Comparison of ENCODE assay signal across 37 cellular contexts in genomic region chr1:184644771-184645170, GRCh38.
"Had no signal": no experiment of that assay in that cellular context is flagged by ENCODE, and none has a peak within 500 bp of the region (broad histone marks: within the 10 kb centered on the region; RNA-seq: fewer than 3 reads in every experiment).

No MANE protein-coding gene starts in this region.

- H3K36me3 Mint-ChIP-seq: activated naive CD4-positive, alpha-beta T cell treated with anti-CD3 and anti-CD28 coated beads, Interleukin-2, amount 10 ng/mL, durations not matched to agents 7 days and 5 days; activated naive CD4-positive, alpha-beta T cell treated with anti-CD3 and anti-CD28 coated beads, Interleukin-2, amount 50 U/mL, for 24 hours; activated naive CD8-positive, alpha-beta T cell; activated naive CD8-positive, alpha-beta T cell treated with anti-CD3 and anti-CD28 coated beads for 36 hours; activated naive CD8-positive, alpha-beta T cell treated with anti-CD3 and anti-CD28 coated beads, Interleukin-2, amount 10 ng/mL, durations not matched to agents 7 days and 5 days; brain had no signal

- H3K4me1 Mint-ChIP-seq: activated naive CD4-positive, alpha-beta T cell treated with anti-CD3 and anti-CD28 coated beads, Interleukin-2, amount 10 ng/mL, durations not matched to agents 7 days and 5 days; activated naive CD4-positive, alpha-beta T cell treated with anti-CD3 and anti-CD28 coated beads, Interleukin-2, amount 50 U/mL, for 24 hours; activated naive CD8-positive, alpha-beta T cell treated with anti-CD3 and anti-CD28 coated beads for 36 hours; activated naive CD8-positive, alpha-beta T cell treated with anti-CD3 and anti-CD28 coated beads, Interleukin-2, amount 10 ng/mL, durations not matched to agents 7 days and 5 days; activated naive CD8-positive, alpha-beta T cell treated with anti-CD3 and anti-CD28 coated beads, Interleukin-2, amount 50 U/mL, for 24 hours; activated T-helper 17 cell treated with anti-CD3 and anti-CD28 coated beads, Interleukin-2, amount 50 U/mL, for 72 hours; central memory CD8-positive, alpha-beta T cell had no signal

- ATAC-seq: activated naive CD4-positive, alpha-beta T cell treated with anti-CD3 and anti-CD28 coated beads, Interleukin-2, amount 50 U/mL, for 72 hours; activated naive CD8-positive, alpha-beta T cell treated with anti-CD3 and anti-CD28 coated beads, Interleukin-2, amount 50 U/mL, for 24 hours; activated T-cell treated with anti-CD3 and anti-CD28 coated beads, Interleukin-2, amount 50 U/mL, for 4 hours; activated T-cell treated with anti-CD3 and anti-CD28 coated beads, Interleukin-2, amount 50 U/mL, for 72 hours; activated T-helper 17 cell treated with anti-CD3 and anti-CD28 coated beads, Interleukin-2, amount 50 U/mL, for 72 hours; body of pancreas had no signal

- H3K9me3 Mint-ChIP-seq: activated naive CD4-positive, alpha-beta T cell treated with anti-CD3 and anti-CD28 coated beads, Interleukin-2, amount 10 ng/mL, durations not matched to agents 7 days and 5 days; activated naive CD4-positive, alpha-beta T cell treated with anti-CD3 and anti-CD28 coated beads, Interleukin-2, amount 50 U/mL, for 24 hours; activated naive CD4-positive, alpha-beta T cell treated with anti-CD3 and anti-CD28 coated beads, Interleukin-2, amount 50 U/mL, for 72 hours; activated naive CD8-positive, alpha-beta T cell treated with anti-CD3 and anti-CD28 coated beads for 36 hours; activated naive CD8-positive, alpha-beta T cell treated with anti-CD3 and anti-CD28 coated beads, Interleukin-2, amount 10 ng/mL, durations not matched to agents 7 days and 5 days; activated naive CD8-positive, alpha-beta T cell treated with anti-CD3 and anti-CD28 coated beads, Interleukin-2, amount 50 U/mL, for 24 hours; activated T-cell treated with anti-CD3 and anti-CD28 coated beads, Interleukin-2, amount 50 U/mL, for 24 hours; activated T-cell treated with anti-CD3 and anti-CD28 coated beads, Interleukin-2, amount 50 U/mL, for 4 hours; activated T-cell treated with anti-CD3 and anti-CD28 coated beads, Interleukin-2, amount 50 U/mL, for 72 hours; activated T-helper 1 cell treated with anti-CD3 and anti-CD28 coated beads, Interleukin-12 subunit alpha, Interleukin-12 subunit beta, Interleukin-2, Interleukin-4 antibody, amounts not matched to agents 30 ng/mL and 10 ng/mL and 1 ng/mL, durations not matched to agents 14 hours and 24 hours and 36 hours; activated T-helper 2 cell treated with anti-CD3 and anti-CD28 coated beads, Interferon-gamma antibody, Interleukin-2, Interleukin-4, amounts not matched to agents 10 μg/mL and 5 μg/mL and 100 μg/mL, durations not matched to agents 14 hours and 24 hours and 36 hours; central memory CD8-positive, alpha-beta T cell had no signal

- H3K27ac ChIP-seq: adrenal gland, ascending aorta, body of pancreas, brain microvascular endothelial cell, breast epithelium, cardiac muscle cell had no signal

- H3K4me3 ChIP-seq: adrenal gland, ascending aorta, body of pancreas, breast epithelium, cardiac muscle cell had no signal

- H3K4me1 ChIP-seq: breast epithelium had no signal

- H3K9me3 ChIP-seq: adrenal gland, ascending aorta, body of pancreas had no signal

- DNase-seq: activated effector memory CD4-positive, alpha-beta T cell treated with anti-CD3 and anti-CD28 coated beads, Interleukin-2, amount 50 U/mL, for 16 hours; activated effector memory CD4-positive, alpha-beta T cell treated with Interleukin-2 at 50 U/mL for 16 hours; activated gamma-delta T cell; activated gamma-delta T cell treated with Interleukin-2 at 50 U/mL for 16 hours; activated naive CD4-positive, alpha-beta T cell; activated naive CD4-positive, alpha-beta T cell treated with anti-CD3 and anti-CD28 coated beads for 36 hours; activated naive CD4-positive, alpha-beta T cell treated with anti-CD3 and anti-CD28 coated beads, Interleukin-2, amount 10 ng/mL, durations not matched to agents 7 days and 5 days; activated naive CD4-positive, alpha-beta T cell treated with anti-CD3 and anti-CD28 coated beads, Interleukin-2, amount 50 U/mL, for 16 hours; activated naive CD4-positive, alpha-beta T cell treated with Interleukin-2 at 50 U/mL for 16 hours; activated naive CD8-positive, alpha-beta T cell treated with anti-CD3 and anti-CD28 coated beads for 36 hours; activated naive CD8-positive, alpha-beta T cell treated with anti-CD3 and anti-CD28 coated beads, Interleukin-2, amount 10 ng/mL, durations not matched to agents 7 days and 5 days; activated naive CD8-positive, alpha-beta T cell treated with anti-CD3 and anti-CD28 coated beads, Interleukin-2, amount 50 U/mL, for 24 hours; activated T-cell treated with anti-CD3 and anti-CD28 coated beads, Interleukin-2, amount 50 U/mL, for 1 hour; activated T-cell treated with anti-CD3 and anti-CD28 coated beads, Interleukin-2, amount 50 U/mL, for 24 hours; activated T-cell treated with anti-CD3 and anti-CD28 coated beads, Interleukin-2, amount 50 U/mL, for 4 hours; activated T-cell treated with anti-CD3 and anti-CD28 coated beads, Interleukin-2, amount 50 U/mL, for 48 hours; activated T-cell treated with anti-CD3 and anti-CD28 coated beads, Interleukin-2, amount 50 U/mL, for 72 hours; adrenal gland; amniotic stem cell; amygdala; anterior cingulate cortex; body of pancreas; brain microvascular endothelial cell; caudate nucleus; central memory CD4-positive, alpha-beta T cell; cerebellar nuclear complex had no signal

- H3K36me3 ChIP-seq: adrenal gland, ascending aorta, brain microvascular endothelial cell, breast epithelium, cardiac muscle cell had no signal

- H3K27me3 ChIP-seq: adrenal gland, ascending aorta, body of pancreas, brain microvascular endothelial cell, breast epithelium, cardiac muscle cell had no signal

- H3K27ac Mint-ChIP-seq: activated naive CD4-positive, alpha-beta T cell treated with anti-CD3 and anti-CD28 coated beads for 36 hours; activated naive CD4-positive, alpha-beta T cell treated with anti-CD3 and anti-CD28 coated beads, Interleukin-2, amount 10 ng/mL, durations not matched to agents 7 days and 5 days; activated naive CD4-positive, alpha-beta T cell treated with anti-CD3 and anti-CD28 coated beads, Interleukin-2, amount 50 U/mL, for 24 hours; activated naive CD4-positive, alpha-beta T cell treated with anti-CD3 and anti-CD28 coated beads, Interleukin-2, amount 50 U/mL, for 72 hours; activated naive CD8-positive, alpha-beta T cell; activated naive CD8-positive, alpha-beta T cell treated with anti-CD3 and anti-CD28 coated beads for 36 hours; activated naive CD8-positive, alpha-beta T cell treated with anti-CD3 and anti-CD28 coated beads, Interleukin-2, amount 10 ng/mL, durations not matched to agents 7 days and 5 days; activated naive CD8-positive, alpha-beta T cell treated with anti-CD3 and anti-CD28 coated beads, Interleukin-2, amount 50 U/mL, for 24 hours; activated T-cell treated with anti-CD3 and anti-CD28 coated beads, Interleukin-2, amount 50 U/mL, for 24 hours; activated T-cell treated with anti-CD3 and anti-CD28 coated beads, Interleukin-2, amount 50 U/mL, for 72 hours; activated T-helper 1 cell treated with anti-CD3 and anti-CD28 coated beads, Interleukin-12 subunit alpha, Interleukin-12 subunit beta, Interleukin-2, Interleukin-4 antibody, amounts not matched to agents 30 ng/mL and 10 ng/mL and 1 ng/mL, durations not matched to agents 14 hours and 24 hours and 36 hours; activated T-helper 17 cell treated with anti-CD3 and anti-CD28 coated beads, Interleukin-2, amount 50 U/mL, for 72 hours; activated T-helper 2 cell treated with anti-CD3 and anti-CD28 coated beads, Interferon-gamma antibody, Interleukin-2, Interleukin-4, amounts not matched to agents 10 μg/mL and 5 μg/mL and 100 μg/mL, durations not matched to agents 14 hours and 24 hours and 36 hours; brain had no signal

- H3K4me3 Mint-ChIP-seq: activated naive CD4-positive, alpha-beta T cell treated with anti-CD3 and anti-CD28 coated beads for 36 hours; activated naive CD4-positive, alpha-beta T cell treated with anti-CD3 and anti-CD28 coated beads, Interleukin-2, amount 10 ng/mL, durations not matched to agents 7 days and 5 days; activated naive CD4-positive, alpha-beta T cell treated with anti-CD3 and anti-CD28 coated beads, Interleukin-2, amount 50 U/mL, for 24 hours; activated naive CD8-positive, alpha-beta T cell; activated naive CD8-positive, alpha-beta T cell treated with anti-CD3 and anti-CD28 coated beads for 36 hours; activated naive CD8-positive, alpha-beta T cell treated with anti-CD3 and anti-CD28 coated beads, Interleukin-2, amount 10 ng/mL, durations not matched to agents 7 days and 5 days; activated naive CD8-positive, alpha-beta T cell treated with anti-CD3 and anti-CD28 coated beads, Interleukin-2, amount 50 U/mL, for 24 hours; activated T-cell treated with anti-CD3 and anti-CD28 coated beads, Interleukin-2, amount 50 U/mL, for 24 hours; activated T-cell treated with anti-CD3 and anti-CD28 coated beads, Interleukin-2, amount 50 U/mL, for 4 hours; activated T-cell treated with anti-CD3 and anti-CD28 coated beads, Interleukin-2, amount 50 U/mL, for 72 hours; activated T-helper 1 cell treated with anti-CD3 and anti-CD28 coated beads, Interleukin-12 subunit alpha, Interleukin-12 subunit beta, Interleukin-2, Interleukin-4 antibody, amounts not matched to agents 30 ng/mL and 10 ng/mL and 1 ng/mL, durations not matched to agents 14 hours and 24 hours and 36 hours; activated T-helper 17 cell treated with anti-CD3 and anti-CD28 coated beads, Interleukin-2, amount 50 U/mL, for 72 hours; brain; central memory CD8-positive, alpha-beta T cell had no signal
